Comparison of ENCODE assay signal across 1 cellular context in genomic region chr20:49713779-49714712, GRCh38.
TF ChIP-seq lines count a peak whose summit lies in the region.

B4GALT5 (minus strand) TSS chr20:49713878; CDS start chr20:49713690, 188 bp downstream.

TF ChIP-seq in K562, 482 proteins besides CTCF, POLR2A, EP300 and RAD21 (continued from another document and continues in another):
- TF ChIP-seq JUND (IDR thresholded peaks at IDR 0.05; ENCODE audit: borderline replicate concordance, low read depth, low read length) (peak; percentile 73), JUND (tag; IDR thresholded peaks at IDR 0.05; ENCODE audit: borderline replicate concordance, low read depth, low read length) (peak; percentile 41; the same call in 1 of the 3 replicates), RBM39 (optimal IDR thresholded peaks at IDR 0.05; ENCODE audit: low read depth, low read length) (no peak), TEAD1 (CRISPR knock-in tag; IDR thresholded peaks at IDR 0.05) (peak in 1 of 2 experiments; percentile 37; a peak in 1 of 4 replicates), ZNF384 (IDR thresholded peaks at IDR 0.05; ENCODE audit: low read depth, low read length) (no peak), PTBP1 (IDR thresholded peaks at IDR 0.05; ENCODE audit: low read depth, low read length) (no peak), MYC (IDR thresholded peaks at IDR 0.05; ENCODE audit: low read depth, low read length) (peak; percentile 77), MYC (CRISPR knock-in tag; IDR thresholded peaks at IDR 0.05; ENCODE audit: borderline replicate concordance, low read depth) (no peak), ZNF584 (CRISPR knock-in tag; IDR thresholded peaks at IDR 0.05; ENCODE audit: low read depth) (0 out of 2 replicates have a peak, but pooled peaks have one; percentile 67), RBBP5 (IDR thresholded peaks at IDR 0.05; ENCODE audit: borderline replicate concordance, insufficient read depth, low read length, poor library complexity, severe bottlenecking) (peak; percentile 60), EGR1 (conservative IDR thresholded peaks at IDR 0.05) (0 out of 2 replicates have a peak, but pooled peaks have one; percentile 12), RBFOX2 (IDR thresholded peaks at IDR 0.05; ENCODE audit: low read depth, low read length) (peak; percentile 65), ZSCAN29 (IDR thresholded peaks at IDR 0.05) (no peak), STAT5B (CRISPR knock-in tag; IDR thresholded peaks at IDR 0.05) (no peak), POU5F1 (IDR thresholded peaks at IDR 0.05; ENCODE audit: borderline replicate concordance, low read depth, low read length, partially characterized antibody) (no peak), ZBTB7A (IDR thresholded peaks at IDR 0.05; ENCODE audit: borderline replicate concordance, control insufficient read depth, low read depth, low read length) (peak; percentile 98), HMGN3 (IDR thresholded peaks at IDR 0.05; ENCODE audit: borderline replicate concordance, extremely low read depth, insufficient read length, low read depth, low read length) (peak; percentile 41), ZNF239 (CRISPR knock-in tag; IDR thresholded peaks at IDR 0.05) (no peak), WHSC1 (IDR thresholded peaks at IDR 0.05; ENCODE audit: low read length) (no peak), KDM1A (IDR thresholded peaks at IDR 0.05) (no peak), UBTF (IDR thresholded peaks at IDR 0.05; ENCODE audit: borderline replicate concordance in 1 of 2, low read depth in 2 of 2, low read length in 2 of 2) (0 out of 4 replicates have a peak, but pooled peaks of 1 of the 2 experiments have one; percentile 15), TBP (optimal IDR thresholded peaks at IDR 0.05; ENCODE audit: low read depth, low read length) (peak; percentile 56), KAT7 (CRISPR knock-in tag; IDR thresholded peaks at IDR 0.05; ENCODE audit: borderline replicate concordance) (no peak), ZNF263 (CRISPR knock-in tag; IDR thresholded peaks at IDR 0.05; ENCODE audit: borderline replicate concordance) (no peak), DMBX1 (CRISPR knock-in tag; IDR thresholded peaks at IDR 0.05; ENCODE audit: borderline replicate concordance) (0 out of 2 replicates have a peak, but pooled peaks have one; percentile 27), ARID1B (IDR thresholded peaks at IDR 0.05) (peak; percentile 34; the same call in 1 of the 2 replicates), HCFC1 (IDR thresholded peaks at IDR 0.05; ENCODE audit: low read depth, low read length) (peak; percentile 38; the same call in 1 of the 2 replicates), ARID4B (CRISPR knock-in tag; IDR thresholded peaks at IDR 0.05) (no peak), PBX2 (CRISPR knock-in tag; IDR thresholded peaks at IDR 0.05; ENCODE audit: low read depth) (no peak), PBX2 (tag; conservative IDR thresholded peaks at IDR 0.05; ENCODE audit: low read depth) (no peak), EP400 (IDR thresholded peaks at IDR 0.05) (peak; percentile 40), TCF7L2 (IDR thresholded peaks at IDR 0.05; ENCODE audit: low read depth, low read length) (no peak), NR4A1 (CRISPR knock-in tag; IDR thresholded peaks at IDR 0.05) (no peak), NR4A1 (tag; IDR thresholded peaks at IDR 0.05) (0 out of 2 replicates have a peak, but pooled peaks have one; percentile 47), MECOM (CRISPR knock-in tag; IDR thresholded peaks at IDR 0.05) (no peak), EHMT2 (IDR thresholded peaks at IDR 0.05) (0 out of 2 replicates have a peak, but pooled peaks have one; percentile 14)
- TF ChIP-seq, protein P1, sequence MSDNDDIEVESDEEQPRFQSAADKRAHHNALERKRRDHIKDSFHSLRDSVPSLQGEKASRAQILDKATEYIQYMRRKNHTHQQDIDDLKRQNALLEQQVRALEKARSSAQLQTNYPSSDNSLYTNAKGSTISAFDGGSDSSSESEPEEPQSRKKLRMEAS (CRISPR knock-in tag; IDR thresholded peaks at IDR 0.05): peak; percentile 63
- TF ChIP-seq, protein P2, sequence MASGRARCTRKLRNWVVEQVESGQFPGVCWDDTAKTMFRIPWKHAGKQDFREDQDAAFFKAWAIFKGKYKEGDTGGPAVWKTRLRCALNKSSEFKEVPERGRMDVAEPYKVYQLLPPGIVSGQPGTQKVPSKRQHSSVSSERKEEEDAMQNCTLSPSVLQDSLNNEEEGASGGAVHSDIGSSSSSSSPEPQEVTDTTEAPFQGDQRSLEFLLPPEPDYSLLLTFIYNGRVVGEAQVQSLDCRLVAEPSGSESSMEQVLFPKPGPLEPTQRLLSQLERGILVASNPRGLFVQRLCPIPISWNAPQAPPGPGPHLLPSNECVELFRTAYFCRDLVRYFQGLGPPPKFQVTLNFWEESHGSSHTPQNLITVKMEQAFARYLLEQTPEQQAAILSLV (tag; IDR thresholded peaks at IDR 0.05): no peak
- TF ChIP-seq, protein P3, sequence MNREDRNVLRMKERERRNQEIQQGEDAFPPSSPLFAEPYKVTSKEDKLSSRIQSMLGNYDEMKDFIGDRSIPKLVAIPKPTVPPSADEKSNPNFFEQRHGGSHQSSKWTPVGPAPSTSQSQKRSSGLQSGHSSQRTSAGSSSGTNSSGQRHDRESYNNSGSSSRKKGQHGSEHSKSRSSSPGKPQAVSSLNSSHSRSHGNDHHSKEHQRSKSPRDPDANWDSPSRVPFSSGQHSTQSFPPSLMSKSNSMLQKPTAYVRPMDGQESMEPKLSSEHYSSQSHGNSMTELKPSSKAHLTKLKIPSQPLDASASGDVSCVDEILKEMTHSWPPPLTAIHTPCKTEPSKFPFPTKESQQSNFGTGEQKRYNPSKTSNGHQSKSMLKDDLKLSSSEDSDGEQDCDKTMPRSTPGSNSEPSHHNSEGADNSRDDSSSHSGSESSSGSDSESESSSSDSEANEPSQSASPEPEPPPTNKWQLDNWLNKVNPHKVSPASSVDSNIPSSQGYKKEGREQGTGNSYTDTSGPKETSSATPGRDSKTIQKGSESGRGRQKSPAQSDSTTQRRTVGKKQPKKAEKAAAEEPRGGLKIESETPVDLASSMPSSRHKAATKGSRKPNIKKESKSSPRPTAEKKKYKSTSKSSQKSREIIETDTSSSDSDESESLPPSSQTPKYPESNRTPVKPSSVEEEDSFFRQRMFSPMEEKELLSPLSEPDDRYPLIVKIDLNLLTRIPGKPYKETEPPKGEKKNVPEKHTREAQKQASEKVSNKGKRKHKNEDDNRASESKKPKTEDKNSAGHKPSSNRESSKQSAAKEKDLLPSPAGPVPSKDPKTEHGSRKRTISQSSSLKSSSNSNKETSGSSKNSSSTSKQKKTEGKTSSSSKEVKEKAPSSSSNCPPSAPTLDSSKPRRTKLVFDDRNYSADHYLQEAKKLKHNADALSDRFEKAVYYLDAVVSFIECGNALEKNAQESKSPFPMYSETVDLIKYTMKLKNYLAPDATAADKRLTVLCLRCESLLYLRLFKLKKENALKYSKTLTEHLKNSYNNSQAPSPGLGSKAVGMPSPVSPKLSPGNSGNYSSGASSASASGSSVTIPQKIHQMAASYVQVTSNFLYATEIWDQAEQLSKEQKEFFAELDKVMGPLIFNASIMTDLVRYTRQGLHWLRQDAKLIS (CRISPR knock-in tag; IDR thresholded peaks at IDR 0.05): peak; percentile 58; the same call in 1 of the 2 replicates
